Comparison of ENCODE assay signal across 1 cellular context in the genomic region with DNA sequence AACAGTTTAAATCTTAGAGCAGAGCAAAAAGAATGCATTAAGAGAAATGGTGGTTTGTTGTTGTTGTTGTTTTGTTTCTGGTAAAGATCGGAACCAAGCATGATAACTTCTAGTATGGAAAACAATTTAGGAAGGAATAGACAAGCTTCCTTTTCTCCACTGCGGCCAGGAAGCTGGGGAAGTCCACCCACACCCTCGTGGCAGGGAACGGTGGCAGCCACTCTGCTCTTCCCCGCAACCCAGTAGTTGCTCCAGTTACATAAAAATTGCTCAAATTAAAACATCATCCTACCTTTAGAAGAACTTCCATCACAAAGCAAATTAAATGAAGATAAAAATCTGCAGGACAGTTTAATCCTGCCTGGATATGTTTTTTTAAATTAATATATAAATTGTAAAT.
TF ChIP-seq lines count a peak whose summit lies in the region.

No MANE protein-coding gene starts in this region.

TF ChIP-seq in HepG2, 621 proteins besides CTCF, POLR2A, EP300 and RAD21 (continued from another document):
- TF ChIP-seq, protein P1, sequence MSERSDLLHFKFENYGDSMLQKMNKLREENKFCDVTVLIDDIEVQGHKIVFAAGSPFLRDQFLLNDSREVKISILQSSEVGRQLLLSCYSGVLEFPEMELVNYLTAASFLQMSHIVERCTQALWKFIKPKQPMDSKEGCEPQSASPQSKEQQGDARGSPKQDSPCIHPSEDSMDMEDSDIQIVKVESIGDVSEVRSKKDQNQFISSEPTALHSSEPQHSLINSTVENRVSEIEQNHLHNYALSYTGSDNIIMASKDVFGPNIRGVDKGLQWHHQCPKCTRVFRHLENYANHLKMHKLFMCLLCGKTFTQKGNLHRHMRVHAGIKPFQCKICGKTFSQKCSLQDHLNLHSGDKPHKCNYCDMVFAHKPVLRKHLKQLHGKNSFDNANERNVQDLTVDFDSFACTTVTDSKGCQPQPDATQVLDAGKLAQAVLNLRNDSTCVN (CRISPR knock-in tag; IDR thresholded peaks at IDR 0.05; ENCODE audit: borderline replicate concordance): no peak
- no peak for TF ChIP-seq PRPF4 (IDR thresholded peaks at IDR 0.05; ENCODE audit: low read depth, low read length, poor library complexity, severe bottlenecking)
- TF ChIP-seq ZFP62 (CRISPR knock-in tag; IDR thresholded peaks at IDR 0.05): no peak
- TF ChIP-seq KLF16 (CRISPR knock-in tag; IDR thresholded peaks at IDR 0.05): no peak
- no peak for TF ChIP-seq ATF7 (IDR thresholded peaks at IDR 0.05)
- TF ChIP-seq ATF7 (CRISPR knock-in tag; IDR thresholded peaks at IDR 0.05): no peak
- TF ChIP-seq, protein P2, sequence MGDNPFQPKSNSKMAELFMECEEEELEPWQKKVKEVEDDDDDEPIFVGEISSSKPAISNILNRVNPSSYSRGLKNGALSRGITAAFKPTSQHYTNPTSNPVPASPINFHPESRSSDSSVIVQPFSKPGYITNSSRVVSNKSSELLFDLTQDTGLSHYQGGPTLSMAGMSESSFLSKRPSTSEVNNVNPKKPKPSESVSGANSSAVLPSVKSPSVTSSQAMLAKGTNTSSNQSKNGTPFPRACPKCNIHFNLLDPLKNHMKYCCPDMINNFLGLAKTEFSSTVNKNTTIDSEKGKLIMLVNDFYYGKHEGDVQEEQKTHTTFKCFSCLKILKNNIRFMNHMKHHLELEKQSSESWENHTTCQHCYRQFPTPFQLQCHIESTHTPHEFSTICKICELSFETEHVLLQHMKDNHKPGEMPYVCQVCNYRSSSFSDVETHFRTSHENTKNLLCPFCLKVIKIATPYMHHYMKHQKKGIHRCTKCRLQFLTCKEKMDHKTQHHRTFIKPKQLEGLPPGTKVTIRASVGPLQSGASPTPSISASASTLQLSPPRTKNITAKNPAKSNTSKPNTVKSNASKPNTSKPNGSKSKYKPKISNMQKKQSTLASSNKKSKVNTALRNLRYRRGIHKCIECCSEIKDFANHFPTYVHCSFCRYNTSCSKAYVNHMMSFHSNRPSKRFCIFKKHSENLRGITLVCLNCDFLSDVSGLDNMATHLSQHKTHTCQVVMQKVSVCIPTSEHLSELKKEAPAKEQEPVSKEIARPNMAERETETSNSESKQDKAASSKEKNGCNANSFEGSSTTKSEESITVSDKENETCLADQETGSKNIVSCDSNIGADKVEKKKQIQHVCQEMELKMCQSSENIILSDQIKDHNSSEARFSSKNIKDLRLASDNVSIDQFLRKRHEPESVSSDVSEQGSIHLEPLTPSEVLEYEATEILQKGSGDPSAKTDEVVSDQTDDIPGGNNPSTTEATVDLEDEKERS (CRISPR knock-in tag; IDR thresholded peaks at IDR 0.05): no peak
- no peak for TF ChIP-seq ZNF547 (CRISPR knock-in tag; IDR thresholded peaks at IDR 0.05)
- TF ChIP-seq ZFAT (CRISPR knock-in tag; conservative IDR thresholded peaks at IDR 0.05): no peak
- no peak for TF ChIP-seq DPF2 (CRISPR knock-in tag; IDR thresholded peaks at IDR 0.05; ENCODE audit: borderline replicate concordance, low read depth)
- no peak for TF ChIP-seq KAT2B (IDR thresholded peaks at IDR 0.05; ENCODE audit: borderline replicate concordance, low read depth, low read length)
- no peak for TF ChIP-seq ZNF619 (CRISPR knock-in tag; IDR thresholded peaks at IDR 0.05)
- TF ChIP-seq SP140L (CRISPR knock-in tag; IDR thresholded peaks at IDR 0.05; ENCODE audit: borderline replicate concordance): no peak
- TF ChIP-seq, protein P3, sequence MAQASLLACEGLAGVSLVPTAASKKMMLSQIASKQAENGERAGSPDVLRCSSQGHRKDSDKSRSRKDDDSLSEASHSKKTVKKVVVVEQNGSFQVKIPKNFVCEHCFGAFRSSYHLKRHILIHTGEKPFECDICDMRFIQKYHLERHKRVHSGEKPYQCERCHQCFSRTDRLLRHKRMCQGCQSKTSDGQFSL (CRISPR knock-in tag; IDR thresholded peaks at IDR 0.05): no peak
- TF ChIP-seq GATAD1 (CRISPR knock-in tag; IDR thresholded peaks at IDR 0.05): no peak
